In genomic region chr6:112936476-112936875, GRCh38 we compare ENCODE assay signal across 20 cellular contexts.
DNase-seq lines count a peak whose midpoint lies in the region; TF ChIP-seq lines count a peak whose summit lies in the region.
"Had no signal": no experiment of that assay in that cellular context is flagged by ENCODE, and none has a peak within 500 bp of the region (broad histone marks: within the 10 kb centered on the region; RNA-seq: fewer than 3 reads in every experiment).

No MANE protein-coding gene starts in this region.

- H3K79me2 ChIP-seq in fibroblast of lung (ENCODE audit: control insufficient read depth, insufficient read depth, low read length), result no peaks in the 10 kb centered on the region
- H3K79me2 ChIP-seq in osteoblast (ENCODE audit: insufficient read depth, low read length), result no peaks in the 10 kb centered on the region

- in situ Hi-C loops in GM13977 (cut with MboI; ENCODE audit: low pct_unique_long_range_greater_than_20kb, low sequenced_read_pairs, unreplicated experiment), result no loop called here

- no peak overlapping the region for H3K27ac ChIP-seq in fibroblast of lung (ENCODE audit: insufficient read depth, low read length)
- no peak overlapping the region for H3K27ac ChIP-seq in osteoblast (ENCODE audit: low read depth, low read length)
- H3K27ac ChIP-seq: right lobe of liver had no signal

- TF ChIP-seq CTCF in fibroblast of lung (conservative IDR thresholded peaks at IDR 0.05 in 1 of 2, IDR thresholded peaks at IDR 0.05 in 1 of 2; ENCODE audit: low read depth in 1 of 2, low read length in 2 of 2) (no peak), osteoblast (IDR thresholded peaks at IDR 0.05; ENCODE audit: extremely low read depth, low read depth, low read length) (no peak), GM13977 (IDR thresholded peaks at IDR 0.05; ENCODE audit: extremely low read depth, insufficient read depth, missing control alignments) (no peak)

- H4K20me1 ChIP-seq in fibroblast of lung (ENCODE audit: control insufficient read depth, extremely low read depth, insufficient read depth, low read length) (no peaks in the 10 kb centered on the region), osteoblast (ENCODE audit: insufficient read depth, low read length) (no peaks in the 10 kb centered on the region)

- H3K4me1 ChIP-seq in fibroblast of lung (ENCODE audit: control insufficient read depth, extremely low read depth, insufficient read depth, low read length) (peaks cover 9% of the 10 kb centered on the region), osteoblast (ENCODE audit: insufficient read depth, low read length) (peaks cover 19% of the 10 kb centered on the region)
- H3K4me1 ChIP-seq: right lobe of liver had no signal

- DNase-seq in Daoy (ENCODE audit: low read depth) (peak; percentile 15), fibroblast of lung (ENCODE audit: low read depth in 2 of 2) (peak; percentile 53 to 85), osteoblast (ENCODE audit: insufficient read length, low spot score, missing footprints) (peak; percentile 41), NCI-H2171 treated with DMSO at 0.1 percent for 48 hours (lab: John Stamatoyannopoulos, UW) (no peak), GM13977 (ENCODE audit: low spot score) (no peak), DMS114 treated with DMSO at 0.1 percent for 48 hours (lab: John Stamatoyannopoulos, UW; ENCODE audit: unreplicated experiment) (no peak)
- DNase-seq: activated naive CD4-positive, alpha-beta T cell treated with anti-CD3 and anti-CD28 coated beads for 36 hours; activated T-cell treated with anti-CD3 and anti-CD28 coated beads, Interleukin-2, amount 50 U/mL, for 4 hours; anterior cingulate cortex; C1 segment of cervical spinal cord; KG1; NCI-H1092; NCI-H2029; NCI-H510A; NK-92 treated with Interleukin-12 subunit alpha and Interleukin-12 subunit beta, amount 100 ng/mL, for 24 hours; nucleus accumbens; right lobe of liver; stimulated activated CD4-positive, alpha-beta T cell treated with anti-CD3 and anti-CD28 coated beads, Interleukin-1b, Interleukin-23, amount 100 ng/mL, for 48 hours; T1000 had no signal

- H3K4me2 ChIP-seq in fibroblast of lung (ENCODE audit: extremely low read depth, insufficient read depth, low read length) (no peak overlapping the region), osteoblast (ENCODE audit: insufficient read depth, low read length) (no peak overlapping the region)

- H3K9ac ChIP-seq in fibroblast of lung (ENCODE audit: insufficient read depth, low read length), result no peak overlapping the region

- no peaks in the 10 kb centered on the region for H3K27me3 ChIP-seq in fibroblast of lung (ENCODE audit: control insufficient read depth, insufficient read depth, low read length)
- H3K27me3 ChIP-seq in osteoblast (ENCODE audit: insufficient read depth, low read length), result no peaks in the 10 kb centered on the region
- H3K27me3 ChIP-seq: right lobe of liver had no signal

- H3K36me3 ChIP-seq in fibroblast of lung (ENCODE audit: control insufficient read depth, insufficient read depth, low read length) (no peaks in the 10 kb centered on the region), osteoblast (ENCODE audit: insufficient read depth, low read length) (no peaks in the 10 kb centered on the region)
- H3K36me3 ChIP-seq: right lobe of liver had no signal

- H3K4me3 ChIP-seq in fibroblast of lung (replicated peaks in 1 of 4; ENCODE audit: control extremely low read depth in 1 of 4, insufficient read depth in 1 of 4, low read depth in 3 of 4, low read length in 4 of 4), result no peak overlapping the region
- no peak overlapping the region for H3K4me3 ChIP-seq in osteoblast (ENCODE audit: insufficient read depth, low read length)
- H3K4me3 ChIP-seq: right lobe of liver had no signal

- H3K9me3 ChIP-seq in fibroblast of lung (ENCODE audit: control insufficient read depth, insufficient read depth, low read depth, low read length) (no peaks in the 10 kb centered on the region), osteoblast (ENCODE audit: low read depth, low read length) (no peaks in the 10 kb centered on the region)
- H3K9me3 ChIP-seq: right lobe of liver had no signal

- H2AFZ ChIP-seq in fibroblast of lung (ENCODE audit: low read length) (no peak overlapping the region), osteoblast (ENCODE audit: low read length) (no peak overlapping the region)

TF ChIP-seq in PFSK-1, 5 proteins besides CTCF, POLR2A, EP300 and RAD21:
- TF ChIP-seq POLR2AphosphoS5 (IDR thresholded peaks at IDR 0.05; ENCODE audit: low read depth, low read length), result peak; percentile 57; the same call in 1 of the 2 replicates
- peak; percentile 25; the same call in 1 of the 2 replicates for TF ChIP-seq TAF1 (IDR thresholded peaks at IDR 0.05; ENCODE audit: borderline replicate concordance, insufficient read depth, low read length)
- TF ChIP-seq SIN3A (IDR thresholded peaks at IDR 0.05; ENCODE audit: borderline replicate concordance, insufficient read depth, low read length), result peak; percentile 73; the same call in 1 of the 2 replicates
- TF ChIP-seq FOXP2 (optimal IDR thresholded peaks at IDR 0.05; ENCODE audit: borderline replicate concordance, extremely low read depth, extremely low read length, insufficient read depth), result no peak

Comparison
In these comparisons a context has a peak if more than half of its experiments do, and no peak if none do; other contexts are left out.
1. DNase-seq: peak in Daoy (single experiment), fibroblast of lung (2 of 2) and osteoblast (single experiment); none in NCI-H2171 treated with DMSO at 0.1 percent for 48 hours (single experiment), GM13977 (single experiment) and DMS114 treated with DMSO at 0.1 percent for 48 hours (single experiment).